2 cellular contexts compared by ENCODE assay signal in genomic region chr2:73255007-73255644, GRCh38.
TF ChIP-seq lines count a peak whose summit lies in the region.

No MANE protein-coding gene starts in this region.

TF ChIP-seq in GM12891, 5 proteins besides CTCF, POLR2A, EP300 and RAD21:
- TF ChIP-seq POU2F2 (IDR thresholded peaks at IDR 0.05; ENCODE audit: low read depth, low read length) (0 out of 2 replicates have a peak, but pooled peaks have one; percentile 33), PAX5 (IDR thresholded peaks at IDR 0.05; ENCODE audit: insufficient read depth, low read length, severe bottlenecking) (no peak), POLR2AphosphoS5 (IDR thresholded peaks at IDR 0.05; ENCODE audit: low read depth, low read length) (peak; percentile 85)
TF ChIP-seq in GM12891: peak in this region for 2.

TF ChIP-seq in H1, 55 proteins besides CTCF, POLR2A, EP300 and RAD21:
- TF ChIP-seq POLR2AphosphoS5 (IDR thresholded peaks at IDR 0.05; ENCODE audit: low read depth, low read length) (0 out of 2 replicates have a peak, but pooled peaks have one; percentile 66), BRCA1 (IDR thresholded peaks at IDR 0.05; ENCODE audit: low read depth, low read length) (no peak)
